8 cellular contexts compared by ENCODE assay signal in genomic region chr1:9626201-9626608, GRCh38. TPM values are rescaled to one million over a fixed set of nuclear protein-coding genes. Genes with fewer than 3 reads are reported as not detected.
DNase-seq lines count a peak whose midpoint lies in the region; ATAC-seq and TF ChIP-seq lines count a peak whose summit lies in the region.

No MANE protein-coding gene starts in this region.

- H3K27ac ChIP-seq in BLaER1 = peak overlapping the region; percentile 61
- H3K27ac ChIP-seq in esophagus squamous epithelium = no peak overlapping the region

- H3K4me1 ChIP-seq in BLaER1 = peaks cover 68% of the 10 kb centered on the region
- peaks cover 8 to 22% (median 8%) of the 10 kb centered on the region in 3 donors for H3K4me1 ChIP-seq in esophagus squamous epithelium

- peak overlapping the region; percentile 87 for H3K4me3 Mint-ChIP-seq in activated naive CD4-positive, alpha-beta T cell treated with anti-CD3 and anti-CD28 coated beads, Interleukin-2, amount 10 ng/mL, durations not matched to agents 7 days and 5 days

- H3K9me3 Mint-ChIP-seq in activated naive CD4-positive, alpha-beta T cell treated with anti-CD3 and anti-CD28 coated beads, Interleukin-2, amount 10 ng/mL, durations not matched to agents 7 days and 5 days = no peaks in the 10 kb centered on the region

- H3K36me3 Mint-ChIP-seq in activated naive CD4-positive, alpha-beta T cell treated with anti-CD3 and anti-CD28 coated beads, Interleukin-2, amount 10 ng/mL, durations not matched to agents 7 days and 5 days = peaks cover 13% of the 10 kb centered on the region

- peaks cover 47% of the 10 kb centered on the region for H3K4me1 Mint-ChIP-seq in activated naive CD4-positive, alpha-beta T cell treated with anti-CD3 and anti-CD28 coated beads, Interleukin-2, amount 10 ng/mL, durations not matched to agents 7 days and 5 days

- no peaks in the 10 kb centered on the region for H3K36me3 ChIP-seq in BLaER1
- H3K36me3 ChIP-seq in esophagus squamous epithelium = no peaks in the 10 kb centered on the region

- intact Hi-C loops in esophagus squamous epithelium (cut with DNase I) = no loop called here

- peak overlapping the region; percentile 59; the same call in 1 of the 2 replicates for H3K9ac ChIP-seq in BLaER1

- H3K27ac Mint-ChIP-seq in activated naive CD4-positive, alpha-beta T cell treated with anti-CD3 and anti-CD28 coated beads, Interleukin-2, amount 10 ng/mL, durations not matched to agents 7 days and 5 days = peak overlapping the region; percentile 69

- DNase-seq in activated naive CD4-positive, alpha-beta T cell treated with anti-CD3 and anti-CD28 coated beads, Interleukin-2, amount 10 ng/mL, durations not matched to agents 7 days and 5 days = peak; percentile 42
- no peak for DNase-seq in esophagus squamous epithelium (lab: John Stamatoyannopoulos, UW)
- no peak for DNase-seq in NCI-H1930 (lab: John Stamatoyannopoulos, UW)
- DNase-seq in HuH-7 (ENCODE audit: low spot score) = no peak
- DNase-seq in GOT3 (lab: John Stamatoyannopoulos, UW) = no peak

- H3K4me3 ChIP-seq in BLaER1 = peak overlapping the region; percentile 64
- peak overlapping the region in 2 of 4 donors; percentile 24 to 33 for H3K4me3 ChIP-seq in esophagus squamous epithelium

- CTCF ChIA-PET in activated naive CD4-positive, alpha-beta T cell treated with anti-CD3 and anti-CD28 coated beads, Interleukin-2, amount 10 ng/mL, durations not matched to agents 7 days and 5 days (lab: Charles Lee) = interaction anchor here (0.8 to 5.0 kb wide), 23 partner anchors 10 to 247 kb away, joined by 3 to 87 read pairs (median 6); partner anchors contain the start of gene PIK3CD

- ATAC-seq in GM19023 (IDR thresholded peaks at IDR 0.05; ENCODE audit: unreplicated experiment) (peak; percentile 37), HG03159 (IDR thresholded peaks at IDR 0.05; ENCODE audit: unreplicated experiment) (peak; percentile 42)

- no peak for TF ChIP-seq CTCF in esophagus squamous epithelium (IDR thresholded peaks at IDR 0.05)

- WGBS in esophagus squamous epithelium, 2 donors = 35 to 46% methylated on average over 9 of the region's 9 CpGs

- no peaks in the 10 kb centered on the region for H3K9me3 ChIP-seq in BLaER1
- no peaks in the 10 kb centered on the region for H3K9me3 ChIP-seq in esophagus squamous epithelium

- H4K20me1 ChIP-seq in BLaER1 = no peaks in the 10 kb centered on the region

- H3K27me3 Mint-ChIP-seq in activated naive CD4-positive, alpha-beta T cell treated with anti-CD3 and anti-CD28 coated beads, Interleukin-2, amount 10 ng/mL, durations not matched to agents 7 days and 5 days = peaks cover 35% of the 10 kb centered on the region

- no peak for TF ChIP-seq POLR2A in esophagus squamous epithelium (IDR thresholded peaks at IDR 0.05)

- H3K4me2 ChIP-seq in BLaER1 = peak overlapping the region; percentile 84

- H3K27me3 ChIP-seq in BLaER1 (no peaks in the 10 kb centered on the region), esophagus squamous epithelium (peaks cover 0 to 17% (median 0%) of the 10 kb centered on the region in 4 donors)

RNA-seq across cellular contexts. Expression of gene PIK3CD, which starts 25.3 kb away (rescaled TPM):
- total RNA-seq in esophagus squamous epithelium = 10 to 100 TPM in 1 of 4 donors, 1 to 10 TPM in 3; 4.1 to 11.8 (median 7.7) TPM

RNA-seq across cellular contexts. Expression of gene TMEM201, which starts 37.5 kb away (rescaled TPM):
- 10 to 100 TPM in 1 of 4 donors, 1 to 10 TPM in 3; 5.0 to 10.3 (median 8.7) TPM for total RNA-seq in esophagus squamous epithelium
